Comparison of ENCODE assay signal across 1 cellular context in the genomic region with DNA sequence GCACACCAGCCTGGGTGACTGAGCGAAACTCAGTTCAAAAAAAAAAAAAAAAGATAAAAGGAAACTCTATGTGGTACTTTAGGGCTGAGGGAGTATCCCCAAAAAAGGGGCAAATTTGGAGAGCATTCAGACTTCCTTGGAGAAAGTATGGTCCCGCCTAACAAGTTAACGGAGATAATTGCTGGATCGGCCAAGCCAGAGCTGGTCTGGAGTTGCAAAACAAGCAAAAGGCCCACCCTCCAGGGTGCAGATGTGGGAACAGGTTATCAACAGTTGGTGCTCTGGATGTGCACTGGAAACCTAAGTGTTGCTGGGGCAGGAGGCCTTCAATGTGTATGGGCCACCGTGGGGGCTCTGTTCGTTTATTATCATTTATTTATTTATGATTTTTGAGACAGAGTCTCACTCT.
TF ChIP-seq lines count a peak whose summit lies in the region.

No MANE protein-coding gene starts in this region.

TF ChIP-seq in SK-N-SH treated with all-trans-retinoic acid at 6 μM for 48 hours, 23 proteins besides CTCF, POLR2A, EP300 and RAD21 (continued from another document):
- TF ChIP-seq, protein P1, sequence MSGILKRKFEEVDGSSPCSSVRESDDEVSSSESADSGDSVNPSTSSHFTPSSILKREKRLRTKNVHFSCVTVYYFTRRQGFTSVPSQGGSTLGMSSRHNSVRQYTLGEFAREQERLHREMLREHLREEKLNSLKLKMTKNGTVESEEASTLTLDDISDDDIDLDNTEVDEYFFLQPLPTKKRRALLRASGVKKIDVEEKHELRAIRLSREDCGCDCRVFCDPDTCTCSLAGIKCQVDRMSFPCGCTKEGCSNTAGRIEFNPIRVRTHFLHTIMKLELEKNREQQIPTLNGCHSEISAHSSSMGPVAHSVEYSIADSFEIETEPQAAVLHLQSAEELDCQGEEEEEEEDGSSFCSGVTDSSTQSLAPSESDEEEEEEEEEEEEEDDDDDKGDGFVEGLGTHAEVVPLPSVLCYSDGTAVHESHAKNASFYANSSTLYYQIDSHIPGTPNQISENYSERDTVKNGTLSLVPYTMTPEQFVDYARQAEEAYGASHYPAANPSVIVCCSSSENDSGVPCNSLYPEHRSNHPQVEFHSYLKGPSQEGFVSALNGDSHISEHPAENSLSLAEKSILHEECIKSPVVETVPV (CRISPR knock-in tag; IDR thresholded peaks at IDR 0.05) = no peak
- TF ChIP-seq TOX (CRISPR knock-in tag; IDR thresholded peaks at IDR 0.05; ENCODE audit: borderline replicate concordance) (no peak), SNAI2 (CRISPR knock-in tag; IDR thresholded peaks at IDR 0.05) (no peak), GLIS3 (CRISPR knock-in tag; IDR thresholded peaks at IDR 0.05) (no peak), ESRRG (CRISPR knock-in tag; IDR thresholded peaks at IDR 0.05) (no peak), PPARA (CRISPR knock-in tag; IDR thresholded peaks at IDR 0.05; ENCODE audit: borderline replicate concordance) (no peak), OSR1 (CRISPR knock-in tag; IDR thresholded peaks at IDR 0.05) (no peak), TCF4 (CRISPR knock-in tag; IDR thresholded peaks at IDR 0.05; ENCODE audit: borderline replicate concordance) (no peak), ZC3H10 (CRISPR knock-in tag; IDR thresholded peaks at IDR 0.05) (no peak)
- TF ChIP-seq, protein P2, sequence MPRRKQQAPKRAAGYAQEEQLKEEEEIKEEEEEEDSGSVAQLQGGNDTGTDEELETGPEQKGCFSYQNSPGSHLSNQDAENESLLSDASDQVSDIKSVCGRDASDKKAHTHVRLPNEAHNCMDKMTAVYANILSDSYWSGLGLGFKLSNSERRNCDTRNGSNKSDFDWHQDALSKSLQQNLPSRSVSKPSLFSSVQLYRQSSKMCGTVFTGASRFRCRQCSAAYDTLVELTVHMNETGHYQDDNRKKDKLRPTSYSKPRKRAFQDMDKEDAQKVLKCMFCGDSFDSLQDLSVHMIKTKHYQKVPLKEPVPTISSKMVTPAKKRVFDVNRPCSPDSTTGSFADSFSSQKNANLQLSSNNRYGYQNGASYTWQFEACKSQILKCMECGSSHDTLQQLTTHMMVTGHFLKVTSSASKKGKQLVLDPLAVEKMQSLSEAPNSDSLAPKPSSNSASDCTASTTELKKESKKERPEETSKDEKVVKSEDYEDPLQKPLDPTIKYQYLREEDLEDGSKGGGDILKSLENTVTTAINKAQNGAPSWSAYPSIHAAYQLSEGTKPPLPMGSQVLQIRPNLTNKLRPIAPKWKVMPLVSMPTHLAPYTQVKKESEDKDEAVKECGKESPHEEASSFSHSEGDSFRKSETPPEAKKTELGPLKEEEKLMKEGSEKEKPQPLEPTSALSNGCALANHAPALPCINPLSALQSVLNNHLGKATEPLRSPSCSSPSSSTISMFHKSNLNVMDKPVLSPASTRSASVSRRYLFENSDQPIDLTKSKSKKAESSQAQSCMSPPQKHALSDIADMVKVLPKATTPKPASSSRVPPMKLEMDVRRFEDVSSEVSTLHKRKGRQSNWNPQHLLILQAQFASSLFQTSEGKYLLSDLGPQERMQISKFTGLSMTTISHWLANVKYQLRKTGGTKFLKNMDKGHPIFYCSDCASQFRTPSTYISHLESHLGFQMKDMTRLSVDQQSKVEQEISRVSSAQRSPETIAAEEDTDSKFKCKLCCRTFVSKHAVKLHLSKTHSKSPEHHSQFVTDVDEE (CRISPR knock-in tag; IDR thresholded peaks at IDR 0.05) = no peak
TF ChIP-seq in SK-N-SH treated with all-trans-retinoic acid at 6 μM for 48 hours: peak in this region for 0.
